In genomic region chr20:51372176-51372803, GRCh38 we compare ENCODE assay signal across 8 cellular contexts.
DNase-seq lines count a peak whose midpoint lies in the region; ATAC-seq and TF ChIP-seq lines count a peak whose summit lies in the region.

No MANE protein-coding gene starts in this region.

- intact Hi-C loops in head of caudate nucleus (cut with DNase I): loop anchor here (10.0 kb wide), 1 partner anchor 223 kb away; no protein-coding TSS in a partner anchor
- intact Hi-C loops in prostate gland (cut with DNase I): loop anchor here (1.0 kb wide), 1 partner anchor 223 kb away; no protein-coding TSS in a partner anchor
- intact Hi-C loops in uterus (cut with DNase I; ENCODE audit: low total_unique reads): loop anchor here (10.0 kb wide), 1 partner anchor 223 kb away; no protein-coding TSS in a partner anchor

- TF ChIP-seq POLR2A in prostate gland (IDR thresholded peaks at IDR 0.05): no peak
- no peak for TF ChIP-seq POLR2A in uterus (IDR thresholded peaks at IDR 0.05)

- H3K27ac ChIP-seq in prostate gland: no peak overlapping the region
- no peak overlapping the region for H3K27ac ChIP-seq in uterus

- WGBS in prostate gland: 33% methylated on average over 13 of the region's 13 CpGs

- no peaks in the 10 kb centered on the region for H3K36me3 ChIP-seq in prostate gland
- no peaks in the 10 kb centered on the region for H3K36me3 ChIP-seq in uterus

- peak; percentile 17 for DNase-seq in GDM1 (lab: John Stamatoyannopoulos, UW)
- peak; percentile 94 for DNase-seq in HuH-7.5 (ENCODE audit: low spot score)
- DNase-seq in SK-MEL-5 (ENCODE audit: low read depth, low spot score): peak; percentile 78
- peak; percentile 56 for DNase-seq in activated naive CD4-positive, alpha-beta T cell treated with anti-CD3 and anti-CD28 coated beads, Interleukin-2, amount 50 U/mL, for 16 hours
- peak; percentile 39 to 90 (median 69) for DNase-seq in head of caudate nucleus
- DNase-seq in prostate gland (ENCODE audit: low spot score): peak; percentile 74
- peak; percentile 69 to 70 for DNase-seq in uterus

- H3K4me1 ChIP-seq in prostate gland (replicated peaks): no peaks in the 10 kb centered on the region
- no peaks in the 10 kb centered on the region for H3K4me1 ChIP-seq in uterus

- H3K27me3 ChIP-seq in prostate gland (replicated peaks; ENCODE audit: insufficient read depth): no peaks in the 10 kb centered on the region
- H3K27me3 ChIP-seq in uterus: no peaks in the 10 kb centered on the region

- in situ Hi-C loops in SK-MEL-5 (cut with HindIII; ENCODE audit: low pct_unique_long_range_greater_than_20kb, low sequenced_read_pairs): no loop called here

- TF ChIP-seq CTCF in prostate gland (IDR thresholded peaks at IDR 0.05): peak; percentile 49 to 89 (median 80)
- TF ChIP-seq CTCF in uterus (IDR thresholded peaks at IDR 0.05): peak; percentile 78 to 86 (median 84)

- H3K9me3 ChIP-seq in prostate gland (no peaks in the 10 kb centered on the region), uterus (no peaks in the 10 kb centered on the region)

- H3K4me3 ChIP-seq in prostate gland (no peak overlapping the region), uterus (no peak overlapping the region)

- ATAC-seq in GM19397 (IDR thresholded peaks at IDR 0.05; ENCODE audit: unreplicated experiment): no peak

Comparison
In these comparisons a context has a peak if more than half of its experiments do, and no peak if none do; other contexts are left out.
1. DNase-seq: peak in every context shown above with its lines; median percentile 94 in HuH-7.5; 78 in SK-MEL-5; 74 in prostate gland; 70 in uterus; 69 in head of caudate nucleus; 56 in activated naive CD4-positive, alpha-beta T cell treated with anti-CD3 and anti-CD28 coated beads, Interleukin-2, amount 50 U/mL, for 16 hours; 17 in GDM1.